In the genomic region with DNA sequence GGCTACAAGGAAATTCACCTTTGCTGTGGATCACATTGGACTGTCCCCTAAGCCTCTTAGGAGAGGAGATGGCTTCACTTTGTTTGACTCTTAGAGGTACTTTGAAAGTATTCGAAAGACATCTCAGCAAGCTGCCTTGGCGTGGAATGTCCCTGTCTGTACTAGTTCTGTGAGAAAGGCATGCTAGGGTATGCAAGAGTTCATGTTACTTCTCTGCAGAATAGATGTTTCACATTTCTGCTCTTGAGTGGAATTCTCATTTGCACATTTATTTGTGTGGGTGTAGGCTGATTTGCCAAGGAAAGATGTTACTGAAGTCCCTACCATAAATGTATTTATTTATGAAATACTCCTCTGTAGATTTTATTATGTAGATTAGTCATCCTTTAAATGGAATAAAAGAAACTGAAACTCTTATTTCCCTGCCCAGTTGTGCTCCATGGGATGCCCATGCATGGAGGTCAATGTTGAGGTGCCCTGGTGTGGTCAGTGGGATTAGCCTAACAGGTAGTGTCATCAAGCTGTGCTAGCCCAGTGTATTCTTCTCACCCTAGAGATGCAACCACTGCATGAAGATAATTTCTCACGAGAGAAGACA, we compare ENCODE assay signal across 22 cellular contexts.
"Had no signal": no experiment of that assay in that cellular context is flagged by ENCODE, and none has a peak within 500 bp of the region (broad histone marks: within the 10 kb centered on the region; RNA-seq: fewer than 3 reads in every experiment).

No MANE protein-coding gene starts in this region.

- H3K27ac Mint-ChIP-seq: activated CD4-positive, alpha-beta memory T cell treated with anti-CD3 and anti-CD28 coated beads for 36 hours; activated naive CD8-positive, alpha-beta T cell treated with anti-CD3 and anti-CD28 coated beads, Interleukin-2, amount 10 ng/mL, durations not matched to agents 7 days and 5 days; activated T-helper 17 cell treated with anti-CD3 and anti-CD28 coated beads, Interleukin-2, amount 50 U/mL, for 72 hours; immature natural killer cell; natural killer cell treated with Interleukin-12 subunit alpha and Interleukin-12 subunit beta and Interleukin-15 and Interleukin-18, amount 100 ng/mL, for 72 hours had no signal

- H3K4me3 ChIP-seq: esophagus muscularis mucosa, sigmoid colon, spleen, tibial nerve had no signal

- H3K4me3 Mint-ChIP-seq: activated CD4-positive, alpha-beta memory T cell treated with anti-CD3 and anti-CD28 coated beads for 36 hours; activated naive CD8-positive, alpha-beta T cell treated with anti-CD3 and anti-CD28 coated beads, Interleukin-2, amount 10 ng/mL, durations not matched to agents 7 days and 5 days; activated T-helper 17 cell treated with anti-CD3 and anti-CD28 coated beads, Interleukin-2, amount 50 U/mL, for 72 hours; immature natural killer cell; natural killer cell treated with Interleukin-12 subunit alpha and Interleukin-12 subunit beta and Interleukin-15 and Interleukin-18, amount 100 ng/mL, for 72 hours had no signal

- H3K27me3 ChIP-seq: esophagus muscularis mucosa, neutrophil, sigmoid colon, spleen, tibial nerve had no signal

- H3K9me3 ChIP-seq: esophagus muscularis mucosa, neutrophil, sigmoid colon, spleen, tibial nerve had no signal

- H3K27ac ChIP-seq: esophagus muscularis mucosa, neutrophil, sigmoid colon, spleen had no signal

- H3K4me1 ChIP-seq: esophagus muscularis mucosa, sigmoid colon had no signal

- DNase-seq: activated CD4-positive, alpha-beta memory T cell treated with anti-CD3 and anti-CD28 coated beads for 36 hours; activated CD4-positive, CD25-positive, alpha-beta regulatory T cell treated with anti-CD3 and anti-CD28 coated beads, Interleukin-2, amount 50 U/mL, for 72 hours; activated naive CD4-positive, alpha-beta T cell; activated naive CD8-positive, alpha-beta T cell treated with anti-CD3 and anti-CD28 coated beads, Interleukin-2, amount 10 ng/mL, durations not matched to agents 7 days and 5 days; activated T-cell treated with anti-CD3 and anti-CD28 coated beads, Interleukin-2, amount 50 U/mL, for 1 hour; cerebellar nuclear complex; dermis blood vessel endothelial cell; effector memory CD4-positive, alpha-beta T cell; immature natural killer cell; mesendoderm; sigmoid colon; spleen; stimulated activated CD8-positive, alpha-beta memory T cell treated with anti-CD3 and anti-CD28 coated beads, Interleukin-4, amount 100 ng/mL, for 48 hours; stimulated activated naive CD8-positive, alpha-beta T cell treated with anti-CD3 and anti-CD28 coated beads, Interleukin-15, Interleukin-2, amounts not matched to agents 100 U/mL and 50 U/mL, for 24 hours; substantia nigra; T-helper 1 cell; T1000 had no signal

- ATAC-seq: activated T-helper 17 cell treated with anti-CD3 and anti-CD28 coated beads, Interleukin-2, amount 50 U/mL, for 72 hours; natural killer cell treated with Interleukin-12 subunit alpha and Interleukin-12 subunit beta and Interleukin-15 and Interleukin-18, amount 100 ng/mL, for 72 hours; stimulated activated naive CD8-positive, alpha-beta T cell treated with anti-CD3 and anti-CD28 coated beads, Interleukin-15, Interleukin-2, amounts not matched to agents 100 U/mL and 50 U/mL, for 24 hours had no signal

- H3K9me3 Mint-ChIP-seq: activated CD4-positive, alpha-beta memory T cell treated with anti-CD3 and anti-CD28 coated beads for 36 hours; activated naive CD8-positive, alpha-beta T cell treated with anti-CD3 and anti-CD28 coated beads, Interleukin-2, amount 10 ng/mL, durations not matched to agents 7 days and 5 days; activated T-helper 17 cell treated with anti-CD3 and anti-CD28 coated beads, Interleukin-2, amount 50 U/mL, for 72 hours; immature natural killer cell; natural killer cell treated with Interleukin-12 subunit alpha and Interleukin-12 subunit beta and Interleukin-15 and Interleukin-18, amount 100 ng/mL, for 72 hours had no signal

- H3K27me3 Mint-ChIP-seq: activated CD4-positive, alpha-beta memory T cell treated with anti-CD3 and anti-CD28 coated beads for 36 hours; activated naive CD8-positive, alpha-beta T cell treated with anti-CD3 and anti-CD28 coated beads, Interleukin-2, amount 10 ng/mL, durations not matched to agents 7 days and 5 days; activated T-helper 17 cell treated with anti-CD3 and anti-CD28 coated beads, Interleukin-2, amount 50 U/mL, for 72 hours; natural killer cell treated with Interleukin-12 subunit alpha and Interleukin-12 subunit beta and Interleukin-15 and Interleukin-18, amount 100 ng/mL, for 72 hours had no signal
